8 cellular contexts compared by ENCODE assay signal in the genomic region with DNA sequence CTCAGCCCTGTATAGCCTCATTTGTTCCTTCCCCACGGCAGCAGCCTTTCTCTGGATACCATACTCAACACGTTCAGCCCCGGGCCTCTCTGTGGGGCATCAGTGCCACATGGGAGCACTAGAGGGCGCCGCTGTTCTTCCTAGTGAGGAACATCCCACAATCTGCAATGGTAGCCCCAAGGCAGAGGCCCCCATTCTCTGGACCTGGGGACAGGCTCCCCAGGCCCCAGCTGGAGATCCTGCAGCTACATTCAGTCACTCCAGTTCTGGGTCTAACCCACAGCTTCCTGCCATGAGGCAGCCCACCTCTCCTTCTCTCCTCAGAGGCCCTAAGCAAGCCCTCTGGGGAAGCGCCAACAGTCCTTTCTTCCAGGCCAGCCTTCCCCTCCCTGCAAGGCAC. TPM values are rescaled to one million over a fixed set of nuclear protein-coding genes. Genes with fewer than 3 reads are reported as not detected.
DNase-seq lines count a peak whose midpoint lies in the region; ATAC-seq, FAIRE-seq and TF ChIP-seq lines count a peak whose summit lies in the region.
"Had no signal": no experiment of that assay in that cellular context is flagged by ENCODE, and none has a peak within 500 bp of the region (broad histone marks: within the 10 kb centered on the region; RNA-seq: fewer than 3 reads in every experiment).

No MANE protein-coding gene starts in this region.

- H3K27ac ChIP-seq in ascending aorta (no peak overlapping the region), small intestine (ENCODE audit: low read depth in 1 of 2, low read length in 1 of 2) (no peak overlapping the region)
- H3K27ac ChIP-seq: skin epidermis had no signal

- DNase-seq in GM13976 (ENCODE audit: low spot score) (peak; percentile 88), NCI-H1092 (lab: John Stamatoyannopoulos, UW) (peak; percentile 50), T1000 (lab: John Stamatoyannopoulos, UW) (peak; percentile 64), ascending aorta (ENCODE audit: low spot score in 2 of 2) (peak; percentile 44 to 91), hippocampal formation (lab: John Stamatoyannopoulos, UW) (peak; percentile 33 to 67), small intestine (peak; percentile 76)

- H3K4me1 ChIP-seq in ascending aorta (peaks cover 19 to 57% of the 10 kb centered on the region in 2 donors), small intestine (ENCODE audit: control insufficient read depth in 2 of 2, insufficient read depth in 1 of 2, low read depth in 1 of 2, low read length in 1 of 2) (no peaks in the 10 kb centered on the region)

- H3K4me3 ChIP-seq in ascending aorta (peak overlapping the region in 1 of 2 donors; percentile 60), small intestine (ENCODE audit: low read depth in 1 of 2, low read length in 2 of 2) (no peak overlapping the region)
- H3K4me3 ChIP-seq: skin epidermis had no signal

- no peak for FAIRE-seq in small intestine (lab: Jason Lieb, UNC)

- H3K9me3 ChIP-seq in ascending aorta (no peaks in the 10 kb centered on the region), small intestine (ENCODE audit: control insufficient read depth, low read depth) (no peaks in the 10 kb centered on the region)

- ATAC-seq in HG02610 (IDR thresholded peaks at IDR 0.05; ENCODE audit: unreplicated experiment) = peak; percentile 79

- H3K36me3 ChIP-seq in ascending aorta (peaks cover 6 to 42% of the 10 kb centered on the region in 2 donors), small intestine (ENCODE audit: control insufficient read depth in 2 of 2, insufficient read depth in 2 of 2, low read length in 2 of 2) (peaks cover 0 to 2% of the 10 kb centered on the region in 2 donors)

- H3K27me3 ChIP-seq in ascending aorta = no peaks in the 10 kb centered on the region
- no peaks in the 10 kb centered on the region for H3K27me3 ChIP-seq in small intestine (ENCODE audit: control insufficient read depth in 2 of 2, insufficient read depth in 2 of 2, low read length in 2 of 2)

- TF ChIP-seq CTCF in GM13976 (IDR thresholded peaks at IDR 0.05; ENCODE audit: borderline replicate concordance, control extremely low read depth, extremely low read depth, insufficient read depth, missing control alignments) (peak; percentile 82), ascending aorta (IDR thresholded peaks at IDR 0.05) (peak; percentile 85 to 97 (median 92))

- intact Hi-C loops in ascending aorta (cut with DNase I) = loop anchor here (1.0 to 5.0 kb wide), 3 partner anchors 71 to 193 kb away; partner anchors contain the start of gene SMYD5

- in situ Hi-C loops in GM13976 (cut with MboI; ENCODE audit: low sequenced_read_pairs, unreplicated experiment) = loop anchor here (10.0 kb wide), 1 partner anchor 79 kb away; no protein-coding TSS in a partner anchor

- 18 to 20% (median 19%) methylated on average over 6 of the region's 6 CpGs for WGBS in small intestine, 3 donors

RNA-seq across cellular contexts. Expression of gene SFXN5, which starts 14.2 kb away (rescaled TPM):
- 9.3 TPM for total RNA-seq in ascending aorta
- polyA plus RNA-seq in small intestine = 10 to 100 TPM in 1 of 3 donors, 1 to 10 TPM in 2; 5.4 to 11.1 (median 8.5) TPM

RNA-seq across cellular contexts. Expression of gene RAB11FIP5, which starts 27.1 kb away (rescaled TPM):
- total RNA-seq in ascending aorta = 95.3 TPM
- polyA plus RNA-seq in small intestine = 10 to 100 TPM in 1 of 3 donors, 1 to 10 TPM in 2; 5.1 to 11.5 (median 5.1) TPM
